Comparison of ENCODE assay signal across 29 cellular contexts in genomic region chr21:42558368-42558767, GRCh38.
"Had no signal": no experiment of that assay in that cellular context is flagged by ENCODE, and none has a peak within 500 bp of the region (broad histone marks: within the 10 kb centered on the region; RNA-seq: fewer than 3 reads in every experiment).

No MANE protein-coding gene starts in this region.

- DNase-seq: activated CD4-positive, alpha-beta memory T cell treated with anti-CD3 and anti-CD28 coated beads, Interleukin-2, amount 10 ng/mL, durations not matched to agents 7 days and 5 days; activated CD4-positive, alpha-beta T cell treated with anti-CD3 and anti-CD28 coated beads for 1 hour; activated CD4-positive, alpha-beta T cell treated with anti-CD3 and anti-CD28 coated beads for 4 hours; activated CD4-positive, alpha-beta T cell treated with anti-CD3 and anti-CD28 coated beads, Interleukin-2, amount 10 ng/mL, durations not matched to agents 7 days and 5 days; activated CD4-positive, alpha-beta T cell treated with anti-CD3 and anti-CD28 coated beads, Interleukin-2, amount 50 U/mL, for 4 hours; activated CD8-positive, alpha-beta memory T cell treated with anti-CD3 and anti-CD28 coated beads, Interleukin-2, amount 50 U/mL, for 48 hours; activated effector memory CD4-positive, alpha-beta T cell treated with anti-CD3 and anti-CD28 coated beads, Interleukin-2, amount 50 U/mL, for 16 hours; activated naive CD4-positive, alpha-beta T cell treated with anti-CD3 and anti-CD28 coated beads for 36 hours; activated naive CD8-positive, alpha-beta T cell treated with anti-CD3 and anti-CD28 coated beads for 36 hours; activated naive CD8-positive, alpha-beta T cell treated with anti-CD3 and anti-CD28 coated beads, Interleukin-2, amount 50 U/mL, for 24 hours; activated T-cell treated with anti-CD3 and anti-CD28 coated beads for 4 hours; activated T-cell treated with anti-CD3 and anti-CD28 coated beads, Interleukin-2, amount 50 U/mL, for 4 hours; amygdala; body of pancreas; caudate nucleus; cortex of kidney; dermis blood vessel endothelial cell; effector CD4-positive, alpha-beta T cell; effector memory CD8-positive, alpha-beta T cell; erythroblast; foreskin keratinocyte; gastrocnemius medialis; T-helper 2 cell had no signal

- H3K27me3 Mint-ChIP-seq: activated CD4-positive, alpha-beta memory T cell treated with anti-CD3 and anti-CD28 coated beads, Interleukin-2, amount 10 ng/mL, durations not matched to agents 7 days and 5 days; activated CD4-positive, alpha-beta T cell treated with anti-CD3 and anti-CD28 coated beads, Interleukin-2, amount 10 ng/mL, durations not matched to agents 7 days and 5 days; activated naive CD4-positive, alpha-beta T cell treated with anti-CD3 and anti-CD28 coated beads, Interleukin-2, amount 50 U/mL, for 24 hours; activated naive CD8-positive, alpha-beta T cell treated with anti-CD3 and anti-CD28 coated beads for 36 hours; activated naive CD8-positive, alpha-beta T cell treated with anti-CD3 and anti-CD28 coated beads, Interleukin-2, amount 50 U/mL, for 24 hours; activated T-helper 17 cell treated with anti-CD3 and anti-CD28 coated beads, Interleukin-2, amount 50 U/mL, for 72 hours; effector memory CD8-positive, alpha-beta T cell had no signal

- H3K4me1 Mint-ChIP-seq: activated CD4-positive, alpha-beta memory T cell treated with anti-CD3 and anti-CD28 coated beads, Interleukin-2, amount 10 ng/mL, durations not matched to agents 7 days and 5 days; activated naive CD4-positive, alpha-beta T cell treated with anti-CD3 and anti-CD28 coated beads, Interleukin-2, amount 50 U/mL, for 24 hours; activated naive CD8-positive, alpha-beta T cell treated with anti-CD3 and anti-CD28 coated beads for 36 hours; activated naive CD8-positive, alpha-beta T cell treated with anti-CD3 and anti-CD28 coated beads, Interleukin-2, amount 50 U/mL, for 24 hours; activated T-helper 17 cell treated with anti-CD3 and anti-CD28 coated beads, Interleukin-2, amount 50 U/mL, for 72 hours had no signal

- H3K4me1 ChIP-seq: adrenal gland, body of pancreas, esophagus muscularis mucosa, foreskin keratinocyte had no signal

- H3K27me3 ChIP-seq: adrenal gland, body of pancreas, esophagus muscularis mucosa, foreskin keratinocyte, gastrocnemius medialis had no signal

- H3K9me3 ChIP-seq: adrenal gland, body of pancreas, esophagus muscularis mucosa, gastrocnemius medialis had no signal

- H3K4me3 Mint-ChIP-seq: activated CD4-positive, alpha-beta memory T cell treated with anti-CD3 and anti-CD28 coated beads, Interleukin-2, amount 10 ng/mL, durations not matched to agents 7 days and 5 days; activated CD4-positive, alpha-beta T cell treated with anti-CD3 and anti-CD28 coated beads, Interleukin-2, amount 10 ng/mL, durations not matched to agents 7 days and 5 days; activated naive CD4-positive, alpha-beta T cell treated with anti-CD3 and anti-CD28 coated beads for 36 hours; activated naive CD4-positive, alpha-beta T cell treated with anti-CD3 and anti-CD28 coated beads, Interleukin-2, amount 50 U/mL, for 24 hours; activated naive CD8-positive, alpha-beta T cell treated with anti-CD3 and anti-CD28 coated beads for 36 hours; activated naive CD8-positive, alpha-beta T cell treated with anti-CD3 and anti-CD28 coated beads, Interleukin-2, amount 50 U/mL, for 24 hours; activated T-cell treated with anti-CD3 and anti-CD28 coated beads, Interleukin-2, amount 50 U/mL, for 4 hours; activated T-helper 17 cell treated with anti-CD3 and anti-CD28 coated beads, Interleukin-2, amount 50 U/mL, for 72 hours; effector memory CD8-positive, alpha-beta T cell; WTC11 had no signal

- H3K27ac ChIP-seq: body of pancreas, esophagus muscularis mucosa, foreskin keratinocyte, gastrocnemius medialis had no signal

- H3K4me3 ChIP-seq: adrenal gland, body of pancreas, esophagus muscularis mucosa, gastrocnemius medialis had no signal

- FAIRE-seq: colon had no signal

- H3K9me3 Mint-ChIP-seq: activated CD4-positive, alpha-beta memory T cell treated with anti-CD3 and anti-CD28 coated beads, Interleukin-2, amount 10 ng/mL, durations not matched to agents 7 days and 5 days; activated CD4-positive, alpha-beta T cell treated with anti-CD3 and anti-CD28 coated beads, Interleukin-2, amount 10 ng/mL, durations not matched to agents 7 days and 5 days; activated naive CD4-positive, alpha-beta T cell treated with anti-CD3 and anti-CD28 coated beads for 36 hours; activated naive CD4-positive, alpha-beta T cell treated with anti-CD3 and anti-CD28 coated beads, Interleukin-2, amount 50 U/mL, for 24 hours; activated naive CD8-positive, alpha-beta T cell treated with anti-CD3 and anti-CD28 coated beads for 36 hours; activated naive CD8-positive, alpha-beta T cell treated with anti-CD3 and anti-CD28 coated beads, Interleukin-2, amount 50 U/mL, for 24 hours; activated T-cell treated with anti-CD3 and anti-CD28 coated beads, Interleukin-2, amount 50 U/mL, for 4 hours; activated T-helper 17 cell treated with anti-CD3 and anti-CD28 coated beads, Interleukin-2, amount 50 U/mL, for 72 hours; effector memory CD8-positive, alpha-beta T cell; WTC11 had no signal

- H3K27ac Mint-ChIP-seq: activated CD4-positive, alpha-beta memory T cell treated with anti-CD3 and anti-CD28 coated beads, Interleukin-2, amount 10 ng/mL, durations not matched to agents 7 days and 5 days; activated CD4-positive, alpha-beta T cell treated with anti-CD3 and anti-CD28 coated beads, Interleukin-2, amount 10 ng/mL, durations not matched to agents 7 days and 5 days; activated naive CD4-positive, alpha-beta T cell treated with anti-CD3 and anti-CD28 coated beads for 36 hours; activated naive CD4-positive, alpha-beta T cell treated with anti-CD3 and anti-CD28 coated beads, Interleukin-2, amount 50 U/mL, for 24 hours; activated naive CD8-positive, alpha-beta T cell treated with anti-CD3 and anti-CD28 coated beads for 36 hours; activated naive CD8-positive, alpha-beta T cell treated with anti-CD3 and anti-CD28 coated beads, Interleukin-2, amount 50 U/mL, for 24 hours; activated T-helper 17 cell treated with anti-CD3 and anti-CD28 coated beads, Interleukin-2, amount 50 U/mL, for 72 hours; effector memory CD8-positive, alpha-beta T cell; WTC11 had no signal
